Comparison of ENCODE assay signal across 8 cellular contexts in the genomic region with DNA sequence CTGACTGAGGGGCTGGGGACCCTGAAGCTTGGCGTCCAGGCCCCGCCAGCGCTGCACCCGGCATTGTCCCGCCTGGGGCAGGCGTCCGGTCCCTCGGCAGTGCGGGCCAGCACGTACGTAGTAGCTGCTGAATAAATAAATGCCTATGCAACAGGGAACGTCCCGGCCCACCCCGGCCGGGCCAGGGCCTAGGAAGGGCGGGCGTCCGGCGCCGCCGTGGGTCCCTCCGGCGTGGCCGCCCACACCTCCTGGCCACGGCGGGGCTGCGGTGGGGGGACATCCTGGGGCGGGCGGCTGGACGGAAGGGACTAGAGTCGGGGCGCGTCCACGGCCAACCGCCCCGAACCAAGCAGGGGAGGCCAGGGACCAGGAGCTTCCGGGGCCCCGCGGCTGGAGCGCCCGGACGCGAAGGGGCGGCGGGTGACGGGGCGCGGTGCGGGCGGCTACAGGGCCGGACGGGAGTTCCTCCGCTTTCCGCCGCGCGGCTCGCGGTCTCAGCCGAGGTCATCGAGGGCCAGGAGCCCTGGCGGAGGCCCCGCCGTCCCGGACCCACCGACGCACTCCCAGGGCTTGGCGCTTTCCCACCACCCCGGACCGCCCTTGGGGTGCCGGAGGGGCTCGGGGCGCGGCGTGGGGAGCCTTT. TPM values are rescaled to one million over a fixed set of nuclear protein-coding genes. Genes with fewer than 3 reads are reported as not detected.
DNase-seq lines count a peak whose midpoint lies in the region; ATAC-seq and TF ChIP-seq lines count a peak whose summit lies in the region.

No MANE protein-coding gene starts in this region.

- H3K27me3 ChIP-seq in smooth muscle cell (ENCODE audit: low read depth): no peaks in the 10 kb centered on the region

- peak overlapping the region; percentile 86 for H3K4me2 ChIP-seq in smooth muscle cell

- peak; percentile 29 for ATAC-seq in HG02588 (IDR thresholded peaks at IDR 0.05; ENCODE audit: unreplicated experiment)

- peaks cover 35% of the 10 kb centered on the region for H4K20me1 ChIP-seq in smooth muscle cell (ENCODE audit: low read depth)

- peak overlapping the region; percentile 80 for H3K9ac ChIP-seq in ES-I3 (ENCODE audit: low read depth, low read length)
- H3K9ac ChIP-seq in smooth muscle cell (ENCODE audit: low read depth): peak overlapping the region; percentile 94

- peak overlapping the region; percentile 92 for H3K27ac ChIP-seq in smooth muscle cell (ENCODE audit: low read depth)

- peaks cover 6% of the 10 kb centered on the region for H3F3A ChIP-seq in smooth muscle cell (ENCODE audit: low read depth)

- no peak for TF ChIP-seq CTCF in smooth muscle cell (IDR thresholded peaks at IDR 0.05; ENCODE audit: borderline replicate concordance, insufficient read depth, poor library complexity, severe bottlenecking)

- in situ Hi-C loops in T47D (cut with HindIII; ENCODE audit: low pct_unique_long_range_greater_than_20kb, low sequenced_read_pairs): no loop called here
- in situ Hi-C loops in G401 (cut with HindIII; ENCODE audit: low sequenced_read_pairs): no loop called here

- H3K36me3 ChIP-seq in ES-I3 (ENCODE audit: insufficient read depth, low read length): no peaks in the 10 kb centered on the region
- no peaks in the 10 kb centered on the region for H3K36me3 ChIP-seq in smooth muscle cell (ENCODE audit: low read depth)

- peak overlapping the region; percentile 95 for H2AFZ ChIP-seq in smooth muscle cell (ENCODE audit: low read depth)

- H3K79me2 ChIP-seq in smooth muscle cell (ENCODE audit: low read depth): peaks cover 36% of the 10 kb centered on the region

- H3K4me3 ChIP-seq in smooth muscle cell: peak overlapping the region; percentile 77

- H3K9me3 ChIP-seq in ES-I3 (ENCODE audit: control insufficient read depth, insufficient read depth, low read length): no peaks in the 10 kb centered on the region
- H3K9me3 ChIP-seq in smooth muscle cell (replicated peaks; ENCODE audit: low read depth): no peaks in the 10 kb centered on the region

- H3K4me1 ChIP-seq in ES-I3 (ENCODE audit: insufficient read depth, low read length) (peaks cover 21% of the 10 kb centered on the region), smooth muscle cell (ENCODE audit: low read depth) (peaks cover 44% of the 10 kb centered on the region)

- DNase-seq in SKM-1 (lab: John Stamatoyannopoulos, UW; ENCODE audit: unreplicated experiment): peak; percentile 69
- peak; percentile 42 to 53 for DNase-seq in T47D (ENCODE audit: low read depth in 1 of 2, low spot score in 1 of 2)
- peak; percentile 44 for DNase-seq in iPS-NIHi7 (ENCODE audit: extremely low spot score)
- peak; percentile 59 for DNase-seq in smooth muscle cell (lab: John Stamatoyannopoulos, UW; ENCODE audit: unreplicated experiment)
- DNase-seq in NCI-H2171 (lab: John Stamatoyannopoulos, UW): no peak
- no peak for DNase-seq in G401 (ENCODE audit: low spot score)

- WGBS in smooth muscle cell (ENCODE audit: low lambda C conversion rate): 2% methylated on average over 37 of the region's 75 CpGs

RNA-seq across cellular contexts. Expression of gene WWC2, which starts 0.9 kb away (rescaled TPM):
- total RNA-seq in smooth muscle cell: 13.5 and 18.1 TPM in 2 replicates
- polyA plus RNA-seq in smooth muscle cell: 11.2 TPM in 2 replicates
- total RNA-seq in G401 (2014; rRNA removed; shearing (Covaris generic)): 11.9 and 15.9 TPM in 2 replicates

Comparison
In these comparisons a context has a peak if more than half of its experiments do, and no peak if none do; other contexts are left out.
1. DNase-seq: peak in SKM-1 (single experiment), T47D (2 of 2), iPS-NIHi7 (single experiment) and smooth muscle cell (single experiment); none in NCI-H2171 (single experiment) and G401 (single experiment).